Comparison of ENCODE assay signal across 12 cellular contexts in genomic region chr6:128487055-128487454, GRCh38. TPM values are rescaled to one million over a fixed set of nuclear protein-coding genes. Genes with fewer than 3 reads are reported as not detected.
DNase-seq lines count a peak whose midpoint lies in the region; ATAC-seq, FAIRE-seq and TF ChIP-seq lines count a peak whose summit lies in the region.
"Had no signal": no experiment of that assay in that cellular context is flagged by ENCODE, and none has a peak within 500 bp of the region (broad histone marks: within the 10 kb centered on the region; RNA-seq: fewer than 3 reads in every experiment).

No MANE protein-coding gene starts in this region.

- WGBS in mammary epithelial cell (ENCODE audit: low coverage, missing lambda C conversion rate): 96% methylated on average over 2 of the region's 2 CpGs
- WGBS in HepG2 (ENCODE audit: low lambda C conversion rate): 98% methylated on average over 2 of the region's 2 CpGs

- peaks cover 80% of the 10 kb centered on the region for H3K79me2 ChIP-seq in mammary epithelial cell (ENCODE audit: insufficient read depth, low read length)
- peaks cover 93% of the 10 kb centered on the region for H3K79me2 ChIP-seq in HepG2 (ENCODE audit: insufficient read depth, low read length)

- CTCF ChIA-PET in mammary epithelial cell (lab: Charles Lee; ENCODE audit: low non-redundant PET): interaction anchor here (0.6 to 1.0 kb wide), 2 partner anchors 13 to 514 kb away, joined by 4 to 6 read pairs; no protein-coding TSS in a partner anchor
- CTCF ChIA-PET in HepG2 (lab: Yijun Ruan, JAX; ENCODE audit: low intra/inter-chr PET ratio, low total read pairs): no interaction called here

- peak; percentile 21 for DNase-seq in BE2C
- DNase-seq in HFF-Myc (ENCODE audit: extremely low read depth, low read depth): no peak
- DNase-seq in mammary epithelial cell: no peak
- peak; percentile 46 for DNase-seq in HepG2 (ENCODE audit: low spot score)
- no peak for DNase-seq in HPDE6-E6E7 (ENCODE audit: extremely low spot score)
- DNase-seq in NCI-H2029 treated with DMSO at 0.1 percent for 48 hours (lab: John Stamatoyannopoulos, UW): no peak
- no peak for DNase-seq in activated effector memory CD4-positive, alpha-beta T cell treated with Interleukin-2 at 50 U/mL for 16 hours
- DNase-seq: activated CD8-positive, alpha-beta memory T cell treated with anti-CD3 and anti-CD28 coated beads, Interleukin-2, amount 10 ng/mL, durations not matched to agents 7 days and 5 days; foreskin fibroblast; NCI-H524 had no signal

- H4K20me1 ChIP-seq in mammary epithelial cell (ENCODE audit: insufficient read depth, low read length) (no peaks in the 10 kb centered on the region), HepG2 (ENCODE audit: insufficient read depth, low read length) (no peaks in the 10 kb centered on the region)

- H3K9ac ChIP-seq in mammary epithelial cell (ENCODE audit: insufficient read depth, low read length) (no peak overlapping the region), HepG2 (ENCODE audit: insufficient read depth, low read depth, low read length) (no peak overlapping the region)

- TF ChIP-seq POLR2A in HepG2 (IDR thresholded peaks at IDR 0.05; ENCODE audit: insufficient read depth in 1 of 2, low read depth in 2 of 2, low read length in 2 of 2): no peak

- H3K4me3 ChIP-seq in BE2C (ENCODE audit: low read depth, low read length) (no peak overlapping the region), HFF-Myc (replicated peaks; ENCODE audit: low read depth, low read length) (no peak overlapping the region), mammary epithelial cell (replicated peaks in 1 of 3; ENCODE audit: insufficient read depth in 1 of 3, low read depth in 2 of 3, low read length in 3 of 3) (no peak overlapping the region), HepG2 (replicated peaks in 1 of 3; ENCODE audit: insufficient read depth in 1 of 3, low read depth in 2 of 3, low read length in 3 of 3) (no peak overlapping the region)
- H3K4me3 ChIP-seq: K562 had no signal

- H3K4me2 ChIP-seq in mammary epithelial cell (ENCODE audit: insufficient read depth, low read depth, low read length) (peak overlapping the region; percentile 7), HepG2 (ENCODE audit: low read depth, low read length) (no peak overlapping the region)

- ATAC-seq in HepG2 (peak; percentile 97), GM18873 (IDR thresholded peaks at IDR 0.05; ENCODE audit: low FRiP score, unreplicated experiment) (no peak)
- ATAC-seq: activated CD8-positive, alpha-beta memory T cell treated with anti-CD3 and anti-CD28 coated beads, Interleukin-2, amount 10 ng/mL, durations not matched to agents 7 days and 5 days; K562 had no signal

- H3K27ac ChIP-seq in mammary epithelial cell (ENCODE audit: insufficient read depth, low read depth, low read length) (peak overlapping the region; percentile 73), HepG2 (ENCODE audit: extremely low read length, insufficient read depth, low read length) (no peak overlapping the region)

- intact Hi-C loops in mammary epithelial cell (cut with micrococcal nuclease): no loop called here
- intact Hi-C loops in HepG2 (cut with micrococcal nuclease; ENCODE audit: unreplicated experiment): loop anchor here (1.0 kb wide), 1 partner anchor 29 kb away; no protein-coding TSS in a partner anchor

- H3K9me3 ChIP-seq in BE2C: no peaks in the 10 kb centered on the region
- H3K9me3 ChIP-seq in mammary epithelial cell (replicated peaks; ENCODE audit: insufficient read depth, low read length): no peaks in the 10 kb centered on the region
- no peaks in the 10 kb centered on the region for H3K9me3 ChIP-seq in HepG2 (ENCODE audit: low read length)

- in situ Hi-C loops in mammary epithelial cell (cut with MboI; ENCODE audit: low sequenced_read_pairs in 2 of 2) (no loop called here), HepG2 (cut with HindIII; ENCODE audit: extremely low pct_ligation_motif_present, low pct_unique_long_range_greater_than_20kb) (no loop called here)

- TF ChIP-seq RAD21 in HepG2 (CRISPR knock-in tag; IDR thresholded peaks at IDR 0.05): peak; percentile 72

- dilution Hi-C loops in mammary epithelial cell (cut with HindIII; ENCODE audit: low sequenced_read_pairs): no loop called here

- H3K36me3 ChIP-seq in BE2C (no peaks in the 10 kb centered on the region), mammary epithelial cell (ENCODE audit: insufficient read depth, low read length) (no peaks in the 10 kb centered on the region), HepG2 (replicated peaks in 1 of 2; ENCODE audit: control insufficient read depth in 1 of 2, insufficient read depth in 2 of 2, low read length in 2 of 2) (peaks cover 0 to 27% of the 10 kb centered on the region in 2 experiments)

- H2AFZ ChIP-seq in mammary epithelial cell (ENCODE audit: low read depth, low read length) (no peak overlapping the region), HepG2 (ENCODE audit: low read length) (no peak overlapping the region)

- TF ChIP-seq EP300 in HepG2 (IDR thresholded peaks at IDR 0.05; ENCODE audit: low read depth in 2 of 2, low read length in 2 of 2) (no peak), HepG2 (CRISPR knock-in tag; IDR thresholded peaks at IDR 0.05; ENCODE audit: borderline replicate concordance) (no peak)

- BruUV-seq in mammary epithelial cell (replicated peaks; lab: Mats Ljungman, UMichigan) (no TSS peak), HepG2 (replicated peaks; lab: Mats Ljungman, UMichigan) (no TSS peak)

- TF ChIP-seq CTCF in BE2C (IDR thresholded peaks at IDR 0.05; ENCODE audit: low read depth, low read length) (peak; percentile 69), HFF-Myc (IDR thresholded peaks at IDR 0.05; ENCODE audit: low read depth, low read length, missing control alignments) (peak; percentile 35), mammary epithelial cell (conservative IDR thresholded peaks at IDR 0.05 in 1 of 2, IDR thresholded peaks at IDR 0.05 in 1 of 2; ENCODE audit: extremely low read depth in 1 of 2, insufficient read depth in 1 of 2, low read depth in 1 of 2, low read length in 2 of 2) (peak; percentile 41 to 43), HepG2 (CRISPR knock-in tag; IDR thresholded peaks at IDR 0.05) (peak; percentile 60)

- no peak for FAIRE-seq in HepG2 (lab: Jason Lieb, UNC)
- FAIRE-seq: K562 had no signal

- H3K4me1 ChIP-seq in BE2C (peaks cover 50% of the 10 kb centered on the region), mammary epithelial cell (ENCODE audit: insufficient read depth, low read length) (peaks cover 40% of the 10 kb centered on the region), HepG2 (ENCODE audit: insufficient read depth, low read length) (peaks cover 44% of the 10 kb centered on the region)

- H3K27me3 ChIP-seq in BE2C: no peaks in the 10 kb centered on the region
- H3K27me3 ChIP-seq in mammary epithelial cell (ENCODE audit: insufficient read depth, low read length): no peaks in the 10 kb centered on the region
- no peaks in the 10 kb centered on the region for H3K27me3 ChIP-seq in HepG2 (ENCODE audit: control insufficient read depth in 1 of 2, insufficient read depth in 2 of 2, low read length in 2 of 2)

- POLR2A ChIA-PET in HepG2 (lab: Yijun Ruan, JAX): interaction anchor here (1.0 kb wide), 2 partner anchors 19 to 29 kb away, joined by 3 to 5 read pairs; no protein-coding TSS in a partner anchor

TF ChIP-seq in HepG2, 621 proteins besides CTCF, POLR2A, EP300 and RAD21 (continues in another document):
- TF ChIP-seq, protein P1, sequence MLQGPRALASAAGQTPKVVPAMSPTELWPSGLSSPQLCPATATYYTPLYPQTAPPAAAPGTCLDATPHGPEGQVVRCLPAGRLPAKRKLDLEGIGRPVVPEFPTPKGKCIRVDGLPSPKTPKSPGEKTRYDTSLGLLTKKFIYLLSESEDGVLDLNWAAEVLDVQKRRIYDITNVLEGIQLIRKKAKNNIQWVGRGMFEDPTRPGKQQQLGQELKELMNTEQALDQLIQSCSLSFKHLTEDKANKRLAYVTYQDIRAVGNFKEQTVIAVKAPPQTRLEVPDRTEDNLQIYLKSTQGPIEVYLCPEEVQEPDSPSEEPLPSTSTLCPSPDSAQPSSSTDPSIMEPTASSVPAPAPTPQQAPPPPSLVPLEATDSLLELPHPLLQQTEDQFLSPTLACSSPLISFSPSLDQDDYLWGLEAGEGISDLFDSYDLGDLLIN (CRISPR knock-in tag; IDR thresholded peaks at IDR 0.05; ENCODE audit: borderline replicate concordance): no peak
- TF ChIP-seq ZMYM4 (CRISPR knock-in tag; IDR thresholded peaks at IDR 0.05): peak; percentile 59

RNA-seq across cellular contexts. Expression of gene PTPRK, which starts 33.3 kb away (rescaled TPM):
- 7.5 TPM for polyA plus RNA-seq in BE2C (2012; ENCODE audit: insufficient read depth, insufficient read length, low read depth)
- total RNA-seq in mammary epithelial cell (100 to 1,000 TPM; 103 to 336 TPM), HepG2 (2016; rRNA removed; fragmentation: Illumina TruSeq; extraction: Trizol) (52.4 and 98.3 TPM in 2 replicates)
- polyA plus RNA-seq in mammary epithelial cell (14.7 TPM), HepG2 (2011; rRNA removed) (40.0 and 43.6 TPM in 2 replicates)
- polyA minus RNA-seq in mammary epithelial cell: 138 TPM
- 29.7 and 32.9 TPM in 2 replicates for total RNA-seq in HepG2 (2016; cell fraction: cytosol; rRNA removed; fragmentation: Illumina TruSeq; extraction: Trizol; ENCODE audit: low read depth)
- 47.0 and 86.4 TPM in 2 replicates for total RNA-seq in HepG2 (2016; cell fraction: insoluble cytoplasmic fraction; rRNA removed; fragmentation: Illumina TruSeq; extraction: Trizol)
- total RNA-seq in HepG2 (2016; cell fraction: membrane; rRNA removed; fragmentation: Illumina TruSeq; extraction: Trizol): 36.9 and 39.5 TPM in 2 replicates
- total RNA-seq in HepG2 (2016; cell fraction: nucleus; rRNA removed; fragmentation: Illumina TruSeq; extraction: Trizol): 243 and 259 TPM in 2 replicates
- polyA plus RNA-seq in HepG2 (2011; cell fraction: cytosol; rRNA removed): 26.4 and 36.1 TPM in 2 replicates
- polyA plus RNA-seq in HepG2 (2011; cell fraction: nucleus; rRNA removed): 57.3 and 62.4 TPM in 2 replicates
- 74.2 and 81.5 TPM in 2 replicates for polyA plus RNA-seq in HepG2 (2012)
- polyA plus RNA-seq in HepG2 (2016; cell fraction: cytosol; fragmentation: Illumina TruSeq; extraction: Trizol; ENCODE audit: low read depth): 14.1 and 16.7 TPM in 2 replicates
- polyA plus RNA-seq in HepG2 (2016; cell fraction: insoluble cytoplasmic fraction; fragmentation: Illumina TruSeq; extraction: Trizol; ENCODE audit: low read depth): 36.4 and 38.2 TPM in 2 replicates
- 17.6 and 19.0 TPM in 2 replicates for polyA plus RNA-seq in HepG2 (2016; cell fraction: membrane; fragmentation: Illumina TruSeq; extraction: Trizol; ENCODE audit: low read depth)
- polyA plus RNA-seq in HepG2 (2016; cell fraction: nucleus; fragmentation: Illumina TruSeq; extraction: Trizol; ENCODE audit: insufficient read depth, low read depth): 68.4 and 81.3 TPM in 2 replicates
- polyA minus RNA-seq in HepG2 (2011; rRNA and poly(A)+ RNA removed; ENCODE audit: low replicate concordance): 19.5 and 154 TPM in 2 replicates
- polyA minus RNA-seq in HepG2 (2011; cell fraction: cytosol; rRNA and poly(A)+ RNA removed): 69.6 and 97.5 TPM in 2 replicates
- polyA minus RNA-seq in HepG2 (2011; cell fraction: nucleus; rRNA and poly(A)+ RNA removed): 726 and 816 TPM in 2 replicates
- polyA plus RNA-seq: K562 had no signal

Comparison
In these comparisons a context has a peak if more than half of its experiments do, and no peak if none do; other contexts are left out.
1. DNase-seq: peak in BE2C (single experiment) and HepG2 (single experiment); none in HFF-Myc (single experiment), mammary epithelial cell (single experiment), HPDE6-E6E7 (single experiment), NCI-H2029 treated with DMSO at 0.1 percent for 48 hours (single experiment) and activated effector memory CD4-positive, alpha-beta T cell treated with Interleukin-2 at 50 U/mL for 16 hours (single experiment).
2. Peak in every context shown above with its lines, with median percentiles within 50 percentile points of each other: CTCF ChIP-seq.